ENCODE assay signal across 24 cellular contexts in the genomic region with DNA sequence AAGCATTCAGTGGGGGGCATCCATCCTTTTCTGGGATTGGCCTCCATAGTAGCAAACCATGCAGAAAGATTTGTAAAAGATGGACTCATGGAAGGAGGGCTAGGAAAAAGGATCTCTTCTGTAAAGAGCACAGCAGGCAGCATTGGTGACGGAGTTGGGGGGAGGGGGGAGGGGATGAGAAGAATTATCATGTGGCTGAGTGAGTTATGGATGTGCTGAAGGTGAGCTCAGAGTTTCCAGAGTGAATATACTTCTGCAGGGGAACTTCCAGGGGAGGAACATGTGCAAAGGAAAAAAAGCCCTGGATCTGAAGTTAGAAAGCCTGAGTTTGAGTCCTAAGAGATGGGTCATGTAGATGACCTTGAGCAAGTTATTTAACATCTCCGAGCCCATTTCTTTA. TPM values are rescaled to one million over a fixed set of nuclear protein-coding genes. Genes with fewer than 3 reads are reported as not detected.
DNase-seq lines count a peak whose midpoint lies in the region; ATAC-seq and TF ChIP-seq lines count a peak whose summit lies in the region.
"Had no signal": no experiment of that assay in that cellular context is flagged by ENCODE, and none has a peak within 500 bp of the region (broad histone marks: within the 10 kb centered on the region; RNA-seq: fewer than 3 reads in every experiment).

No MANE protein-coding gene starts in this region.

- ATAC-seq in Right ventricle myocardium inferior (no peak), left ventricle myocardium superior (no peak)
- no peak for ATAC-seq in CD4-positive, alpha-beta T cell (ENCODE audit: poor library complexity)
- ATAC-seq: GM12878, HCT116 had no signal

- H3K4me1 Mint-ChIP-seq in CD4-positive, alpha-beta T cell (ENCODE audit: low read depth) = peaks cover 6% of the 10 kb centered on the region

- H3K27me3 ChIP-seq in cardiac muscle cell (no peaks in the 10 kb centered on the region), right atrium auricular region (peaks cover 0 to 3% of the 10 kb centered on the region in 2 donors), parathyroid adenoma (ENCODE audit: control insufficient read depth, insufficient read depth, low read length) (no peaks in the 10 kb centered on the region)
- no peaks in the 10 kb centered on the region for H3K27me3 ChIP-seq in CD4-positive, alpha-beta T cell (ENCODE audit: control insufficient read depth, insufficient read depth, low read length)

- peaks cover under 1% of the 10 kb centered on the region for H3K27me3 Mint-ChIP-seq in CD4-positive, alpha-beta T cell
- H3K27me3 Mint-ChIP-seq: CD8-positive, alpha-beta memory T cell had no signal

- H3K4me3 ChIP-seq in cardiac muscle cell (no peak overlapping the region), right atrium auricular region (no peak overlapping the region), parathyroid adenoma (ENCODE audit: low read depth, low read length) (no peak overlapping the region)
- H3K4me3 ChIP-seq: BLaER1, GM12878, GM23248 had no signal

- H3K4me3 Mint-ChIP-seq in CD4-positive, alpha-beta T cell = no peak overlapping the region
- H3K4me3 Mint-ChIP-seq: B cell, HFFc6 had no signal

- no peaks in the 10 kb centered on the region for H3K36me3 Mint-ChIP-seq in CD4-positive, alpha-beta T cell (ENCODE audit: low read depth)
- H3K36me3 Mint-ChIP-seq: CD4-positive, CD25-positive, alpha-beta regulatory T cell; CD8-positive, alpha-beta memory T cell had no signal

- TF ChIP-seq CTCF in cardiac muscle cell (IDR thresholded peaks at IDR 0.05; ENCODE audit: low read depth, low read length) (no peak), right atrium auricular region (IDR thresholded peaks at IDR 0.05) (no peak), VCaP (conservative IDR thresholded peaks at IDR 0.05) (no peak), parathyroid adenoma (IDR thresholded peaks at IDR 0.05) (no peak)
- TF ChIP-seq CTCF in CD4-positive, alpha-beta T cell (IDR thresholded peaks at IDR 0.05) = no peak

- no peaks in the 10 kb centered on the region for H3K9me3 ChIP-seq in cardiac muscle cell (ENCODE audit: low read depth)
- H3K9me3 ChIP-seq in right atrium auricular region = no peaks in the 10 kb centered on the region
- no peaks in the 10 kb centered on the region for H3K9me3 ChIP-seq in parathyroid adenoma (ENCODE audit: control insufficient read depth, low read length)
- H3K9me3 ChIP-seq in CD4-positive, alpha-beta T cell (ENCODE audit: control insufficient read depth, low read length) = no peaks in the 10 kb centered on the region
- H3K9me3 ChIP-seq: BLaER1 had no signal

- DNase-seq in cardiac muscle cell (ENCODE audit: low read depth in 1 of 2, low spot score in 1 of 2) (no peak), Right ventricle myocardium inferior (ENCODE audit: missing footprints) (no peak), right atrium auricular region (ENCODE audit: low spot score) (no peak), left ventricle myocardium superior (no peak), occipital lobe (lab: John Stamatoyannopoulos, UW) (no peak)
- DNase-seq in CD4-positive, alpha-beta T cell = no peak
- DNase-seq: CD4-positive, CD25-positive, alpha-beta regulatory T cell; CD8-positive, alpha-beta memory T cell; DMS 273 treated with DMSO at 0.1 percent for 48 hours; DMS79; EL; GDM1; GM23248; H7; HFFc6 had no signal

- H3K9me3 Mint-ChIP-seq in CD4-positive, alpha-beta T cell = no peaks in the 10 kb centered on the region
- H3K9me3 Mint-ChIP-seq: CD4-positive, CD25-positive, alpha-beta regulatory T cell; CD8-positive, alpha-beta memory T cell; HFFc6 had no signal

- H2AFZ ChIP-seq in parathyroid adenoma = no peak overlapping the region
- H2AFZ ChIP-seq: GM23248 had no signal

- intact Hi-C loops in Right ventricle myocardium inferior (cut with DNase I) = loop anchor here (1.0 to 5.0 kb wide), 2 partner anchors 46 to 90 kb away; no protein-coding TSS in a partner anchor
- intact Hi-C loops in left ventricle myocardium superior (cut with micrococcal nuclease) = loop anchor here (5.0 kb wide), 2 partner anchors 46 to 91 kb away; no protein-coding TSS in a partner anchor
- intact Hi-C loops in CD4-positive, alpha-beta T cell (cut with DNase I, micrococcal nuclease) = loop anchor here in 1 of 2 experiments (2.0 to 10.0 kb wide), 2 partner anchors 91 to 499 kb away; no protein-coding TSS in a partner anchor

- H3K27ac Mint-ChIP-seq in CD4-positive, alpha-beta T cell = no peak overlapping the region
- H3K27ac Mint-ChIP-seq: B cell; CD4-positive, CD25-positive, alpha-beta regulatory T cell; HFFc6 had no signal

- H3K36me3 ChIP-seq in cardiac muscle cell = no peaks in the 10 kb centered on the region
- no peaks in the 10 kb centered on the region for H3K36me3 ChIP-seq in right atrium auricular region
- H3K36me3 ChIP-seq in parathyroid adenoma (ENCODE audit: control insufficient read depth, insufficient read depth, low read length) = no peaks in the 10 kb centered on the region
- H3K36me3 ChIP-seq: BLaER1 had no signal

- H3K4me1 ChIP-seq in cardiac muscle cell (ENCODE audit: low read depth) (peaks cover 27% of the 10 kb centered on the region), right atrium auricular region (peaks cover 0 to 22% of the 10 kb centered on the region in 2 donors), parathyroid adenoma (peaks cover 29% of the 10 kb centered on the region)

- H3K79me2 ChIP-seq in parathyroid adenoma = no peaks in the 10 kb centered on the region

- CTCF ChIA-PET in CD4-positive, alpha-beta T cell (lab: Charles Lee) = no interaction called here

- no peak overlapping the region for H3K9ac ChIP-seq in parathyroid adenoma
- H3K9ac ChIP-seq: BLaER1, GM23248 had no signal

- POLR2A ChIA-PET in CD4-positive, alpha-beta T cell (lab: Charles Lee) = no interaction called here

- H3K4me2 ChIP-seq in parathyroid adenoma (ENCODE audit: low read length) = peak overlapping the region; percentile 1
- H3K4me2 ChIP-seq: BLaER1 had no signal

- H3K27ac ChIP-seq in cardiac muscle cell (peak overlapping the region; percentile 93), right atrium auricular region (peak overlapping the region; percentile 82 to 88), VCaP (peak overlapping the region; percentile 19), parathyroid adenoma (peak overlapping the region; percentile 63)
- H3K27ac ChIP-seq in CD4-positive, alpha-beta T cell (ENCODE audit: low read depth, low read length) = no peak overlapping the region
- H3K27ac ChIP-seq: 22Rv1, BLaER1, C4-2B, GM23248 had no signal

RNA-seq across cellular contexts. Expression of a gene that starts 3.9 kb away (rescaled TPM):
- 38.6 and 39.2 TPM in 2 replicates for total RNA-seq in cardiac muscle cell
- 23.7 and 26.4 TPM in 2 replicates for polyA plus RNA-seq in cardiac muscle cell
- total RNA-seq in Right ventricle myocardium inferior = 36.6 TPM
- 10 to 100 TPM; 19.3 to 29.0 TPM for total RNA-seq in right atrium auricular region
- total RNA-seq in left ventricle myocardium superior = 49.6 TPM
- 1 to 10 TPM; 1.4 to 1.8 TPM for total RNA-seq in CD4-positive, alpha-beta T cell
- 2.2 TPM for total RNA-seq in occipital lobe
- total RNA-seq: B cell, HFFc6 had no signal
- polyA plus RNA-seq: AG04450, GM23248 had no signal

RNA-seq across cellular contexts. Expression of a gene that starts 54.4 kb away (rescaled TPM):
- 7.3 and 7.6 TPM in 2 replicates for total RNA-seq in cardiac muscle cell
- polyA plus RNA-seq in cardiac muscle cell = 11.0 and 13.0 TPM in 2 replicates
- 3.1 TPM for total RNA-seq in Right ventricle myocardium inferior
- total RNA-seq in right atrium auricular region = 1 to 10 TPM; 2.6 to 3.2 TPM
- 2.8 TPM for total RNA-seq in left ventricle myocardium superior
- total RNA-seq in CD4-positive, alpha-beta T cell = 1 to 10 TPM; 5.3 to 7.8 TPM
- 23.1 TPM for total RNA-seq in occipital lobe
